15 cellular contexts compared by ENCODE assay signal in genomic region chr12:93972411-93973208, GRCh38.
DNase-seq lines count a peak whose midpoint lies in the region; ATAC-seq and TF ChIP-seq lines count a peak whose summit lies in the region.
"Had no signal": no experiment of that assay in that cellular context is flagged by ENCODE, and none has a peak within 500 bp of the region (broad histone marks: within the 10 kb centered on the region; RNA-seq: fewer than 3 reads in every experiment).

No MANE protein-coding gene starts in this region.

- TF ChIP-seq CTCF in AG09309 (IDR thresholded peaks at IDR 0.05; ENCODE audit: control insufficient read depth, insufficient read depth, low read depth, low read length, missing control alignments) (no peak), omental fat pad (IDR thresholded peaks at IDR 0.05) (no peak)

- H3K27me3 Mint-ChIP-seq in CD8-positive, alpha-beta memory T cell = peaks cover 2 to 25% of the 10 kb centered on the region in 2 donors

- no peaks in the 10 kb centered on the region for H3K27me3 ChIP-seq in MG63
- H3K27me3 ChIP-seq in CD8-positive, alpha-beta memory T cell (ENCODE audit: insufficient read depth, low read length, poor library complexity, severe bottlenecking) = no peaks in the 10 kb centered on the region
- H3K27me3 ChIP-seq: cardiac muscle cell had no signal

- CTCF ChIA-PET in CD8-positive, alpha-beta memory T cell (lab: Charles Lee) = interaction anchor here (1.1 kb wide), 1 partner anchor 10 kb away, joined by 3 read pairs; no protein-coding TSS in a partner anchor

- peak; percentile 73 for DNase-seq in AG09309 (ENCODE audit: low read depth)
- DNase-seq in MG63 = peak; percentile 74
- peak; percentile 85 for DNase-seq in fibroblast of peridontal ligament (ENCODE audit: extremely low read depth)
- DNase-seq in omental fat pad (ENCODE audit: low spot score) = no peak
- DNase-seq in CD8-positive, alpha-beta memory T cell = no peak
- DNase-seq in RKO (ENCODE audit: low spot score) = no peak
- no peak for DNase-seq in COLO668 (lab: John Stamatoyannopoulos, UW; ENCODE audit: unreplicated experiment)
- DNase-seq in germinal center (ENCODE audit: low spot score) = no peak
- DNase-seq: activated gamma-delta T cell treated with Interleukin-2 at 50 U/mL for 16 hours; DMS 273 treated with DMSO at 0.1 percent for 48 hours; hypothalamus; NCI-H1105; stimulated activated naive CD8-positive, alpha-beta T cell treated with anti-CD3 and anti-CD28 coated beads, Interleukin-15, amount 100 ng/mL, for 72 hours had no signal

- no peaks in the 10 kb centered on the region for H3K4me1 Mint-ChIP-seq in CD8-positive, alpha-beta memory T cell
- H3K4me1 Mint-ChIP-seq: nephron; stimulated activated naive CD8-positive, alpha-beta T cell treated with anti-CD3 and anti-CD28 coated beads, Interleukin-15, amount 100 ng/mL, for 72 hours had no signal

- peaks cover 8% of the 10 kb centered on the region for H3K9me3 ChIP-seq in MG63
- no peaks in the 10 kb centered on the region for H3K9me3 ChIP-seq in CD8-positive, alpha-beta memory T cell (ENCODE audit: low read length)

- POLR2A ChIA-PET in CD8-positive, alpha-beta memory T cell (lab: Charles Lee) = no interaction called here

- no peaks in the 10 kb centered on the region for H3K36me3 ChIP-seq in MG63
- H3K36me3 ChIP-seq in CD8-positive, alpha-beta memory T cell (ENCODE audit: insufficient read depth, low read length) = no peaks in the 10 kb centered on the region
- H3K36me3 ChIP-seq: cardiac muscle cell had no signal

- H3K27ac ChIP-seq in CD8-positive, alpha-beta memory T cell (ENCODE audit: low read depth, low read length) = no peak overlapping the region
- H3K27ac ChIP-seq: cardiac muscle cell had no signal

- H3K4me3 ChIP-seq in AG09309 (ENCODE audit: control insufficient read depth, low read depth, low read length) (no peak overlapping the region), MG63 (no peak overlapping the region)
- H3K4me3 ChIP-seq in CD8-positive, alpha-beta memory T cell (ENCODE audit: low read length) = no peak overlapping the region
- H3K4me3 ChIP-seq: cardiac muscle cell had no signal

- ATAC-seq in omental fat pad (ENCODE audit: low FRiP score) = peak; percentile 54
- ATAC-seq: stimulated activated naive CD8-positive, alpha-beta T cell treated with anti-CD3 and anti-CD28 coated beads, Interleukin-15, amount 100 ng/mL, for 72 hours had no signal

- no peak overlapping the region for H3K4me3 Mint-ChIP-seq in CD8-positive, alpha-beta memory T cell
- H3K4me3 Mint-ChIP-seq: nephron; stimulated activated naive CD8-positive, alpha-beta T cell treated with anti-CD3 and anti-CD28 coated beads, Interleukin-15, amount 100 ng/mL, for 72 hours had no signal

- no peaks in the 10 kb centered on the region for H3K9me3 Mint-ChIP-seq in CD8-positive, alpha-beta memory T cell

- H3K36me3 Mint-ChIP-seq in CD8-positive, alpha-beta memory T cell = peaks cover 0 to 6% (median 0%) of the 10 kb centered on the region in 3 donors

- H3K4me1 ChIP-seq in CD8-positive, alpha-beta memory T cell (ENCODE audit: insufficient read depth, low read length) = no peaks in the 10 kb centered on the region

- no peak overlapping the region for H3K27ac Mint-ChIP-seq in CD8-positive, alpha-beta memory T cell
- H3K27ac Mint-ChIP-seq: nephron; stimulated activated naive CD8-positive, alpha-beta T cell treated with anti-CD3 and anti-CD28 coated beads, Interleukin-15, amount 100 ng/mL, for 72 hours had no signal

Comparison
In these comparisons a context has a peak if more than half of its experiments do, and no peak if none do; other contexts are left out.
1. DNase-seq: peak in AG09309 (single experiment), MG63 (single experiment) and fibroblast of peridontal ligament (single experiment); none in omental fat pad (single experiment), CD8-positive, alpha-beta memory T cell (0 of 5), RKO (single experiment), COLO668 (single experiment) and germinal center (single experiment).